Comparison of ENCODE assay signal across 8 cellular contexts in the genomic region with DNA sequence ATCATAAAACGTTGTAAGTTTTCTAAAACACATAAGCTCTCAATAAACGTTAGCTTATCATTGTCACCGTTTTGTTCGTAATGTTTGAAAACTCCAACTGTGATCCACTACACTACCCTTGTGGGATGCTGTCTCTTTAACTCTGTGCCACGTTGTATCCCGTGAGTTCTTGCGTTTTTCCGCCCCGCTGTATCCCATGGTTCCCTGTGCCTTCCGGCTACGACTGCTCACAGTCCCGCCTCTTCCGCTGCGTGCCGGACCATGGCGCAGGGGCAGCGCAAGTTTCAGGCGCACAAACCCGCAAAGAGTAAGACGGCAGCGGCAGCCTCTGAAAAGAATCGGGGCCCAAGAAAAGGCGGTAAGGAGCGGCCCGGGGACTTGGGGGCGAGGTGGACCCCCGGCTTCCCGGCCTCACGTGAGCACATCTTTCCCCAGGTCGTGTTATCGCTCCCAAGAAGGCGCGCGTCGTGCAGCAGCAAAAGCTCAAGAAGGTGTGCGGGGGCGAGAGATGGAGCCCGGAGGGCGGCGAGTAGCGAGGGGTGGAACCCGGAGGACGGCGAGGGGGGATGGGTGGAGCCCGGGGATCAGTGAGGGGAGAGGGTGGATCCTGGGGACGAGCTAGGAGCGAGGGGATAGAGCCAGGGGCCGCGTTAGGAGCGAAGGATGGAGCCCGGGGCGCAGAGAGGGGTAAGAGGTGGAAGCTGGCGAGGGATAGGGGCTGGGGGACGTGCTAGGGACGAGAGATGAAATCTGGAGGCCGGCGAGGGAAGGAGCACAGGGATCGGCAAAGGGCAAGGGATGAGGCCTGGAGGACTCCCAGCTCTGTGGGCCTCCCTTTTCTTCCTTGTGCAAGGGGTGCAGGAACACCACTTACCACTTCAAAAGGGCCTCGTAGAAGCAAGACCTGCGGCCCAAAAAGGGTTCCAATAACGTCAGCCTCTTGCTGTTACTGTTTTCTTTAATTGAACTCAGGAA. TPM values are rescaled to one million over a fixed set of nuclear protein-coding genes. Genes with fewer than 3 reads are reported as not detected.
DNase-seq lines count a peak whose midpoint lies in the region; ATAC-seq and TF ChIP-seq lines count a peak whose summit lies in the region.

Gene C19orf53 (plus strand): TSS at position 240 of the 975 bp plus-strand sequence. CDS start 22 bp downstream, at position 262.

- H3K4me1 Mint-ChIP-seq in CD8-positive, alpha-beta memory T cell = peaks cover 22 to 28% (median 28%) of the 10 kb centered on the region in 3 donors

- DNase-seq in CD8-positive, alpha-beta memory T cell = peak; percentile 80 to 88 (median 81)
- DNase-seq in HS-5 (ENCODE audit: low read depth) (peak; percentile 82), lung (ENCODE audit: low spot score) (peak; percentile 91)
- DNase-seq in NK-92 treated with Interleukin-12 subunit alpha and Interleukin-12 subunit beta, amount 100 ng/mL, for 24 hours (lab: John Stamatoyannopoulos, UW) = peak; percentile 75
- peak; percentile 92 for DNase-seq in activated CD8-positive, alpha-beta memory T cell treated with anti-CD3 and anti-CD28 coated beads for 24 hours
- peak; percentile 74 for DNase-seq in effector CD8-positive, alpha-beta T cell (lab: John Stamatoyannopoulos, UW)
- DNase-seq in stimulated activated CD4-positive, alpha-beta T cell treated with anti-CD3 and anti-CD28 coated beads, TNF-alpha, amount 100 ng/mL, for 4 hours (ENCODE audit: low read depth in 3 of 3) = peak; percentile 70 to 77 (median 73)

- POLR2A ChIA-PET in CD8-positive, alpha-beta memory T cell (lab: Charles Lee) = interaction anchor here (0.5 to 2.4 kb wide), 15 partner anchors 8 to 704 kb away, joined by 3 to 9 read pairs (median 5); partner anchors contain the start of genes MRI1 and ZSWIM4

- ATAC-seq in GM19468 (IDR thresholded peaks at IDR 0.05; ENCODE audit: extremely low read depth, unreplicated experiment) (peak; percentile 76), lung (ENCODE audit: insufficient read depth, low FRiP score) (peak; percentile 99)

- peaks cover 0 to 69% (median 12%) of the 10 kb centered on the region in 3 donors for H3K36me3 Mint-ChIP-seq in CD8-positive, alpha-beta memory T cell

- H3K27ac ChIP-seq in CD8-positive, alpha-beta memory T cell (ENCODE audit: low read depth, low read length) = peak within 1 kb of the TSS; percentile 84
- peak within 1 kb of the TSS; percentile 71 to 93 for H3K27ac ChIP-seq in lung (ENCODE audit: low read depth in 1 of 2, low read length in 1 of 2)

- H3K4me1 ChIP-seq in CD8-positive, alpha-beta memory T cell (ENCODE audit: insufficient read depth, low read length) = peaks cover 20% of the 10 kb centered on the region
- peaks cover 0 to 2% of the 10 kb centered on the region in 2 donors for H3K4me1 ChIP-seq in lung (ENCODE audit: control insufficient read depth in 2 of 2, insufficient read depth in 2 of 2, low read length in 2 of 2)

- 0 to 1% methylated on average over 61 of the region's 61 CpGs for WGBS in lung, 2 donors

- H3K27ac Mint-ChIP-seq in CD8-positive, alpha-beta memory T cell = peak within 1 kb of the TSS; percentile 80 to 100 (median 98)

- H3K4me3 Mint-ChIP-seq in CD8-positive, alpha-beta memory T cell = peak within 1 kb of the TSS; percentile 90 to 100 (median 99)

- H3K27me3 Mint-ChIP-seq in CD8-positive, alpha-beta memory T cell = no peaks in the 10 kb centered on the region

- peak; percentile 10 for TF ChIP-seq CTCF in lung (IDR thresholded peaks at IDR 0.05; ENCODE audit: control extremely low read depth, extremely low read depth)

- no peaks in the 10 kb centered on the region for H3K27me3 ChIP-seq in CD8-positive, alpha-beta memory T cell (ENCODE audit: insufficient read depth, low read length, poor library complexity, severe bottlenecking)
- no peaks in the 10 kb centered on the region for H3K27me3 ChIP-seq in lung (ENCODE audit: control insufficient read depth, insufficient read depth)

- peaks cover 23% of the 10 kb centered on the region for H3K36me3 ChIP-seq in CD8-positive, alpha-beta memory T cell (ENCODE audit: insufficient read depth, low read length)
- H3K36me3 ChIP-seq in lung (ENCODE audit: control insufficient read depth in 2 of 2, insufficient read depth in 2 of 2, low read length in 2 of 2) = peaks cover 11 to 31% of the 10 kb centered on the region in 2 donors

- H3K4me3 ChIP-seq in CD8-positive, alpha-beta memory T cell (ENCODE audit: low read length) = peak within 1 kb of the TSS; percentile 87
- H3K4me3 ChIP-seq in lung = peak within 1 kb of the TSS; percentile 83

- CTCF ChIA-PET in CD8-positive, alpha-beta memory T cell (lab: Charles Lee) = interaction anchor here (0.6 to 3.7 kb wide), 11 partner anchors 9 to 705 kb away, joined by 3 to 29 read pairs (median 3); partner anchors contain the start of gene ZSWIM4

- H3K9me3 ChIP-seq in CD8-positive, alpha-beta memory T cell (ENCODE audit: low read length) = no peaks in the 10 kb centered on the region
- no peaks in the 10 kb centered on the region for H3K9me3 ChIP-seq in lung (ENCODE audit: control insufficient read depth in 2 of 2, insufficient read depth in 1 of 2, low read length in 1 of 2)

- no peaks in the 10 kb centered on the region for H3K9me3 Mint-ChIP-seq in CD8-positive, alpha-beta memory T cell

RNA-seq across cellular contexts. Expression of gene C19orf53, which starts in this region (rescaled TPM):
- total RNA-seq in CD8-positive, alpha-beta memory T cell = 100 to 1,000 TPM; 131 to 163 TPM
- polyA plus RNA-seq in CD8-positive, alpha-beta memory T cell = 239 TPM
- 10 to 100 TPM; 62.6 to 65.8 TPM for total RNA-seq in lung
- 100 to 1,000 TPM; 157 to 251 TPM for polyA plus RNA-seq in lung

Comparison
In these comparisons a context has a peak if more than half of its experiments do, and no peak if none do; other contexts are left out.
1. Peak in every context shown above with its lines: DNase-seq, ATAC-seq, H3K4me3 ChIP-seq and H3K27ac ChIP-seq.